In genomic region chr15:82647045-82647834, GRCh38 we compare ENCODE assay signal across 9 cellular contexts. TPM values are rescaled to one million over a fixed set of nuclear protein-coding genes. Genes with fewer than 3 reads are reported as not detected.
DNase-seq lines count a peak whose midpoint lies in the region; ATAC-seq, FAIRE-seq and TF ChIP-seq lines count a peak whose summit lies in the region.
"Had no signal": no experiment of that assay in that cellular context is flagged by ENCODE, and none has a peak within 500 bp of the region (broad histone marks: within the 10 kb centered on the region; RNA-seq: fewer than 3 reads in every experiment).

Gene CPEB1, minus strand, starts transcription at chr15:82647363. Its CDS starts 18,904 bp downstream, at chr15:82628459.

- CTCF ChIA-PET in activated naive CD4-positive, alpha-beta T cell treated with anti-CD3 and anti-CD28 coated beads for 36 hours (lab: Charles Lee): no interaction called here

- no peak for ATAC-seq in GM19324 (IDR thresholded peaks at IDR 0.05; ENCODE audit: low FRiP score, unreplicated experiment)

- H3K4me3 Mint-ChIP-seq in activated naive CD4-positive, alpha-beta T cell treated with anti-CD3 and anti-CD28 coated beads for 36 hours: peak within 1 kb of the TSS; percentile 48
- H3K4me3 Mint-ChIP-seq in osteocyte (ENCODE audit: unreplicated experiment): peak within 1 kb of the TSS; percentile 64

- H3K9me3 Mint-ChIP-seq in activated naive CD4-positive, alpha-beta T cell treated with anti-CD3 and anti-CD28 coated beads for 36 hours: no peaks in the 10 kb centered on the region
- no peaks in the 10 kb centered on the region for H3K9me3 Mint-ChIP-seq in osteocyte (ENCODE audit: unreplicated experiment)

- H3K36me3 Mint-ChIP-seq in activated naive CD4-positive, alpha-beta T cell treated with anti-CD3 and anti-CD28 coated beads for 36 hours (ENCODE audit: low read depth): no peaks in the 10 kb centered on the region
- H3K36me3 Mint-ChIP-seq in osteocyte (ENCODE audit: unreplicated experiment): no peaks in the 10 kb centered on the region

- H3K27ac Mint-ChIP-seq in activated naive CD4-positive, alpha-beta T cell treated with anti-CD3 and anti-CD28 coated beads for 36 hours: no peak within 1 kb of the TSS
- H3K27ac Mint-ChIP-seq in osteocyte (ENCODE audit: unreplicated experiment): no peak within 1 kb of the TSS

- intact Hi-C loops in activated naive CD4-positive, alpha-beta T cell treated with anti-CD3 and anti-CD28 coated beads for 36 hours (cut with micrococcal nuclease): loop anchor here (10.0 kb wide), 1 partner anchor 338 kb away; the partner anchor contains the start of gene RAMAC

- FAIRE-seq in urothelium cell line (lab: Jason Lieb, UNC): peak; percentile 27
- FAIRE-seq: A204.1 had no signal

- peaks cover 8% of the 10 kb centered on the region for H3K4me1 Mint-ChIP-seq in activated naive CD4-positive, alpha-beta T cell treated with anti-CD3 and anti-CD28 coated beads for 36 hours (ENCODE audit: low read depth)
- H3K4me1 Mint-ChIP-seq in osteocyte (ENCODE audit: unreplicated experiment): peaks cover 5% of the 10 kb centered on the region

- DNase-seq in DMS 273 (lab: John Stamatoyannopoulos, UW; ENCODE audit: unreplicated experiment): peak; percentile 74
- no peak for DNase-seq in DMS 273 treated with DMSO at 0.1 percent for 48 hours (lab: John Stamatoyannopoulos, UW)
- peak; percentile 42 for DNase-seq in NCI-H2227 treated with DMSO at 0.1 percent for 48 hours (lab: John Stamatoyannopoulos, UW)
- DNase-seq in activated naive CD4-positive, alpha-beta T cell treated with anti-CD3 and anti-CD28 coated beads for 36 hours: peak; percentile 39
- DNase-seq in glomerular visceral epithelial cell (ENCODE audit: extremely low spot score): peak; percentile 53
- no peak for DNase-seq in osteocyte (ENCODE audit: extremely low spot score, unreplicated experiment)
- peak; percentile 89 for DNase-seq in urothelium cell line (ENCODE audit: low spot score)

- peaks cover 43% of the 10 kb centered on the region for H3K27me3 Mint-ChIP-seq in activated naive CD4-positive, alpha-beta T cell treated with anti-CD3 and anti-CD28 coated beads for 36 hours (ENCODE audit: low read depth)
- H3K27me3 Mint-ChIP-seq in osteocyte (ENCODE audit: unreplicated experiment): peaks cover 50% of the 10 kb centered on the region

- TF ChIP-seq CTCF in osteocyte (IDR thresholded peaks at IDR 0.05): peak; percentile 36

RNA-seq across cellular contexts. Expression of gene CPEB1, which starts in this region (rescaled TPM):
- under 1 TPM in 1 of 2 experiments, not detected in 1; 0.10 TPM for total RNA-seq in activated naive CD4-positive, alpha-beta T cell treated with anti-CD3 and anti-CD28 coated beads for 36 hours
- 0.13 and 0.65 TPM in 2 replicates for total RNA-seq in osteocyte

Comparison
In these comparisons a context has a peak if more than half of its experiments do, and no peak if none do; other contexts are left out.
1. DNase-seq: peak in DMS 273 (single experiment), NCI-H2227 treated with DMSO at 0.1 percent for 48 hours (single experiment), glomerular visceral epithelial cell (single experiment) and urothelium cell line (single experiment); none in DMS 273 treated with DMSO at 0.1 percent for 48 hours (single experiment) and osteocyte (single experiment).
2. Peak in DNase-seq in activated naive CD4-positive, alpha-beta T cell treated with anti-CD3 and anti-CD28 coated beads for 36 hours; RNA of the gene not detected or under 1 TPM.